In genomic region chr21:45861156-45861870, GRCh38 we compare ENCODE assay signal across 28 cellular contexts.
DNase-seq lines count a peak whose midpoint lies in the region; ATAC-seq and TF ChIP-seq lines count a peak whose summit lies in the region.
"Had no signal": no experiment of that assay in that cellular context is flagged by ENCODE, and none has a peak within 500 bp of the region (broad histone marks: within the 10 kb centered on the region; RNA-seq: fewer than 3 reads in every experiment).

No MANE protein-coding gene starts in this region.

- no peaks in the 10 kb centered on the region for H3K36me3 ChIP-seq in tibial artery
- H3K36me3 ChIP-seq: cardiac muscle cell, colonic mucosa, suprapubic skin had no signal

- POLR2A ChIA-PET in CD4-positive, alpha-beta T cell (lab: Charles Lee): no interaction called here

- no peak overlapping the region for H3K27ac ChIP-seq in right cardiac atrium (ENCODE audit: low read length)
- H3K27ac ChIP-seq in tibial artery: no peak overlapping the region
- H3K27ac ChIP-seq in CD4-positive, alpha-beta T cell (ENCODE audit: low read depth, low read length): no peak overlapping the region
- H3K27ac ChIP-seq: A549, cardiac muscle cell, colonic mucosa, HL-60, neutrophil, PC-9, suprapubic skin had no signal

- intact Hi-C loops in cardiac septum (cut with DNase I) (no loop called here), right cardiac atrium (cut with DNase I) (no loop called here), tibial artery (cut with DNase I; ENCODE audit: low total_unique reads) (no loop called here), CD14-positive monocyte (cut with micrococcal nuclease) (no loop called here)
- intact Hi-C loops in CD4-positive, alpha-beta T cell (cut with DNase I, micrococcal nuclease): no loop called here

- H3K27me3 ChIP-seq in right cardiac atrium (ENCODE audit: control insufficient read depth, insufficient read depth) (no peaks in the 10 kb centered on the region), tibial artery (peaks cover 0 to 3% of the 10 kb centered on the region in 2 donors)
- no peaks in the 10 kb centered on the region for H3K27me3 ChIP-seq in CD4-positive, alpha-beta T cell (ENCODE audit: control insufficient read depth, insufficient read depth, low read length)
- H3K27me3 ChIP-seq: cardiac muscle cell, colonic mucosa, neutrophil had no signal

- H3K27me3 Mint-ChIP-seq in osteocyte (ENCODE audit: unreplicated experiment): no peaks in the 10 kb centered on the region
- no peaks in the 10 kb centered on the region for H3K27me3 Mint-ChIP-seq in CD4-positive, alpha-beta T cell
- H3K27me3 Mint-ChIP-seq in CD14-positive monocyte (ENCODE audit: low read depth in 3 of 3): no peaks in the 10 kb centered on the region
- H3K27me3 Mint-ChIP-seq: activated CD4-positive, alpha-beta memory T cell treated with anti-CD3 and anti-CD28 coated beads for 36 hours; activated naive CD8-positive, alpha-beta T cell; T-helper 17 cell had no signal

- CTCF ChIA-PET in CD4-positive, alpha-beta T cell (lab: Charles Lee): no interaction called here

- H3K4me3 ChIP-seq in right cardiac atrium (ENCODE audit: low read length): no peak overlapping the region
- H3K4me3 ChIP-seq in tibial artery: no peak overlapping the region
- H3K4me3 ChIP-seq: A549, cardiac muscle cell, colonic mucosa, PC-9, suprapubic skin had no signal

- peaks cover 19% of the 10 kb centered on the region for H3K4me1 Mint-ChIP-seq in osteocyte (ENCODE audit: unreplicated experiment)
- no peaks in the 10 kb centered on the region for H3K4me1 Mint-ChIP-seq in CD4-positive, alpha-beta T cell (ENCODE audit: low read depth)
- no peaks in the 10 kb centered on the region for H3K4me1 Mint-ChIP-seq in CD14-positive monocyte

- H3K27ac Mint-ChIP-seq in osteocyte (ENCODE audit: unreplicated experiment) (no peak overlapping the region), CD14-positive monocyte (no peak overlapping the region)
- H3K27ac Mint-ChIP-seq in CD4-positive, alpha-beta T cell: no peak overlapping the region
- H3K27ac Mint-ChIP-seq: activated CD4-positive, alpha-beta memory T cell treated with anti-CD3 and anti-CD28 coated beads for 36 hours; activated naive CD8-positive, alpha-beta T cell; CD8-positive, alpha-beta T cell; progenitor cell of endocrine pancreas; T-helper 17 cell had no signal

- H3K9me3 ChIP-seq in right cardiac atrium (ENCODE audit: control insufficient read depth, low read length): no peaks in the 10 kb centered on the region
- no peaks in the 10 kb centered on the region for H3K9me3 ChIP-seq in tibial artery
- no peaks in the 10 kb centered on the region for H3K9me3 ChIP-seq in CD4-positive, alpha-beta T cell (ENCODE audit: control insufficient read depth, low read length)
- H3K9me3 ChIP-seq: A549, colonic mucosa, neutrophil, suprapubic skin had no signal

- no peak overlapping the region for H3K4me3 Mint-ChIP-seq in osteocyte (ENCODE audit: unreplicated experiment)
- H3K4me3 Mint-ChIP-seq in CD4-positive, alpha-beta T cell: no peak overlapping the region
- no peak overlapping the region for H3K4me3 Mint-ChIP-seq in CD14-positive monocyte
- H3K4me3 Mint-ChIP-seq: activated CD4-positive, alpha-beta memory T cell treated with anti-CD3 and anti-CD28 coated beads for 36 hours; activated naive CD8-positive, alpha-beta T cell; CD8-positive, alpha-beta T cell; T-helper 17 cell had no signal

- H3K4me1 ChIP-seq in right cardiac atrium (ENCODE audit: control insufficient read depth, insufficient read depth, low read length) (no peaks in the 10 kb centered on the region), tibial artery (no peaks in the 10 kb centered on the region)
- H3K4me1 ChIP-seq: A549, colonic mucosa, suprapubic skin had no signal

- H3K36me3 Mint-ChIP-seq in osteocyte (ENCODE audit: unreplicated experiment) (no peaks in the 10 kb centered on the region), CD14-positive monocyte (no peaks in the 10 kb centered on the region)
- no peaks in the 10 kb centered on the region for H3K36me3 Mint-ChIP-seq in CD4-positive, alpha-beta T cell (ENCODE audit: low read depth)
- H3K36me3 Mint-ChIP-seq: activated CD4-positive, alpha-beta memory T cell treated with anti-CD3 and anti-CD28 coated beads for 36 hours; activated naive CD8-positive, alpha-beta T cell; CD8-positive, alpha-beta T cell had no signal

- 89% methylated on average over 14 of the region's 14 CpGs for WGBS in right cardiac atrium

- ATAC-seq in right cardiac atrium (no peak), HG03571 (IDR thresholded peaks at IDR 0.05; ENCODE audit: unreplicated experiment) (no peak)
- no peak for ATAC-seq in CD4-positive, alpha-beta T cell (ENCODE audit: poor library complexity)
- ATAC-seq: A549; CD8-positive, alpha-beta T cell; left lobe of liver; T-helper 17 cell had no signal

- DNase-seq in cardiac septum (ENCODE audit: low spot score): peak; percentile 64
- DNase-seq in right cardiac atrium: no peak
- peak; percentile 44 for DNase-seq in ecto neural progenitor cell (ENCODE audit: low spot score)
- peak; percentile 65 for DNase-seq in osteocyte (ENCODE audit: extremely low spot score, unreplicated experiment)
- no peak for DNase-seq in tibial artery
- DNase-seq in CD4-positive, alpha-beta T cell: no peak
- no peak for DNase-seq in CD14-positive monocyte (ENCODE audit: low spot score)
- DNase-seq: activated CD4-positive, alpha-beta memory T cell treated with anti-CD3 and anti-CD28 coated beads for 36 hours; activated CD4-positive, alpha-beta T cell treated with anti-CD3 and anti-CD28 coated beads for 1 hour; CD8-positive, alpha-beta T cell; colonic mucosa; effector memory CD4-positive, alpha-beta T cell; GOT3; NCI-H2029; NCI-H526; PC-9; Right ventricle myocardium superior; stimulated activated naive CD4-positive, alpha-beta T cell treated with Interleukin-2 at 50 U/mL for 16 hours; T-helper 17 cell had no signal

- H3K9me3 Mint-ChIP-seq in osteocyte (ENCODE audit: unreplicated experiment) (no peaks in the 10 kb centered on the region), CD14-positive monocyte (no peaks in the 10 kb centered on the region)
- H3K9me3 Mint-ChIP-seq in CD4-positive, alpha-beta T cell: no peaks in the 10 kb centered on the region
- H3K9me3 Mint-ChIP-seq: activated CD4-positive, alpha-beta memory T cell treated with anti-CD3 and anti-CD28 coated beads for 36 hours; CD8-positive, alpha-beta T cell had no signal

- TF ChIP-seq CTCF in osteocyte (IDR thresholded peaks at IDR 0.05) (no peak), tibial artery (IDR thresholded peaks at IDR 0.05) (no peak), CD14-positive monocyte (IDR thresholded peaks at IDR 0.05) (no peak)
- TF ChIP-seq CTCF in CD4-positive, alpha-beta T cell (IDR thresholded peaks at IDR 0.05): no peak

Comparison
In these comparisons a context has a peak if more than half of its experiments do, and no peak if none do; other contexts are left out.
1. DNase-seq: peak in cardiac septum (single experiment), ecto neural progenitor cell (single experiment) and osteocyte (single experiment); none in right cardiac atrium (0 of 3), tibial artery (0 of 2), CD4-positive, alpha-beta T cell (0 of 10) and CD14-positive monocyte (single experiment).